Comparison of ENCODE assay signal across 1 cellular context in genomic region chr1:61173118-61173517, GRCh38.
TF ChIP-seq lines count a peak whose summit lies in the region.

No MANE protein-coding gene starts in this region.

TF ChIP-seq in HepG2, 621 proteins besides CTCF, POLR2A, EP300 and RAD21 (continued from another document):
- no peak for TF ChIP-seq ZNF609 (CRISPR knock-in tag; IDR thresholded peaks at IDR 0.05; ENCODE audit: borderline replicate concordance)
- TF ChIP-seq PRPF4 (IDR thresholded peaks at IDR 0.05; ENCODE audit: low read depth, low read length, poor library complexity, severe bottlenecking) = no peak
- TF ChIP-seq ERF (CRISPR knock-in tag; IDR thresholded peaks at IDR 0.05) = no peak
- no peak for TF ChIP-seq TBP (CRISPR knock-in tag; IDR thresholded peaks at IDR 0.05)
- TF ChIP-seq ZNF564 (CRISPR knock-in tag; IDR thresholded peaks at IDR 0.05) = no peak
- TF ChIP-seq ZFY (CRISPR knock-in tag; IDR thresholded peaks at IDR 0.05) = no peak
- no peak for TF ChIP-seq ZNF205 (CRISPR knock-in tag; IDR thresholded peaks at IDR 0.05)
- TF ChIP-seq ZNF446 (CRISPR knock-in tag; IDR thresholded peaks at IDR 0.05) = no peak
- TF ChIP-seq JUND (CRISPR knock-in tag; IDR thresholded peaks at IDR 0.05) = no peak
- no peak for TF ChIP-seq KAT8 (CRISPR knock-in tag; IDR thresholded peaks at IDR 0.05)
- TF ChIP-seq TP53 (CRISPR knock-in tag; conservative IDR thresholded peaks at IDR 0.05) = no peak
- TF ChIP-seq NFIC (IDR thresholded peaks at IDR 0.05; ENCODE audit: low read length) = no peak
- TF ChIP-seq ZNF280B (CRISPR knock-in tag; IDR thresholded peaks at IDR 0.05; ENCODE audit: borderline replicate concordance) = no peak
- no peak for TF ChIP-seq ZNF138 (CRISPR knock-in tag; IDR thresholded peaks at IDR 0.05; ENCODE audit: low read depth)
